Comparison of ENCODE assay signal across 8 cellular contexts in genomic region chr11:62832346-62833234, GRCh38. TPM values are rescaled to one million over a fixed set of nuclear protein-coding genes. Genes with fewer than 3 reads are reported as not detected.
DNase-seq lines count a peak whose midpoint lies in the region; ATAC-seq, FAIRE-seq and TF ChIP-seq lines count a peak whose summit lies in the region.

TSS of gene TEX54 (minus strand) at chr11:62832841.

- TF ChIP-seq CTCF in GM10266 (IDR thresholded peaks at IDR 0.05; ENCODE audit: control insufficient read depth, insufficient read depth, low read depth, missing control alignments) = no peak
- TF ChIP-seq CTCF in neural crest cell (conservative IDR thresholded peaks at IDR 0.05) = no peak

- H3K36me3 ChIP-seq in SJSA1 = peaks cover 77% of the 10 kb centered on the region

- no peak; the same call in 1 of the 2 replicates for TF ChIP-seq POLR2A in GM12892 (IDR thresholded peaks at IDR 0.05; ENCODE audit: low read depth, low read length)

- peak within 1 kb of the TSS; percentile 97 for H3K27ac ChIP-seq in SJSA1

- H3K4me3 Mint-ChIP-seq in neural crest cell = peak within 1 kb of the TSS; percentile 99

- peak within 1 kb of the TSS; percentile 100 for H3K27ac Mint-ChIP-seq in neural crest cell (ENCODE audit: unreplicated experiment)

- H3K27me3 ChIP-seq in SJSA1 (replicated peaks) = no peaks in the 10 kb centered on the region

- H3K4me1 Mint-ChIP-seq in neural crest cell = peaks cover 24% of the 10 kb centered on the region

- H3K9me3 ChIP-seq in SJSA1 (replicated peaks) = no peaks in the 10 kb centered on the region

- peak within 1 kb of the TSS; percentile 85 for H3K4me3 ChIP-seq in SJSA1

- H3K9me3 Mint-ChIP-seq in neural crest cell = no peaks in the 10 kb centered on the region

- no peaks in the 10 kb centered on the region for H3K27me3 Mint-ChIP-seq in neural crest cell (ENCODE audit: low read depth)

- H3K36me3 Mint-ChIP-seq in neural crest cell (ENCODE audit: low read depth) = no peaks in the 10 kb centered on the region

- H3K4me1 ChIP-seq in SJSA1 (replicated peaks) = peaks cover 14% of the 10 kb centered on the region

- no peak for FAIRE-seq in GM12892 (lab: Jason Lieb, UNC)

- peak; percentile 24 for DNase-seq in GM10266 (ENCODE audit: extremely low spot score)
- DNase-seq in SJSA1 (ENCODE audit: low read depth in 1 of 2, low spot score in 2 of 2) = no peak
- DNase-seq in neural crest cell (ENCODE audit: low read depth, low spot score) = no peak
- no peak for DNase-seq in GM19240 (ENCODE audit: insufficient read length, low spot score)
- DNase-seq in GM12892 (ENCODE audit: insufficient read length) = no peak

- ATAC-seq in HG02571 (IDR thresholded peaks at IDR 0.05; ENCODE audit: unreplicated experiment) = peak; percentile 3
- ATAC-seq in esophagus mucosa = peak; percentile 7
- no peak for ATAC-seq in GM21786 (IDR thresholded peaks at IDR 0.05; ENCODE audit: unreplicated experiment)

RNA-seq across cellular contexts. Expression of gene TEX54, which starts in this region (rescaled TPM):
- not detected in 2 replicates for total RNA-seq in SJSA1 (2014; rRNA removed; shearing (Covaris generic))
- total RNA-seq in esophagus mucosa (not detected), neural crest cell (not detected in 2 replicates)
- not detected for polyA plus RNA-seq in GM12892 (2012; ENCODE audit: missing spikeins)

Comparison
In these comparisons a context has a peak if more than half of its experiments do, and no peak if none do; other contexts are left out.
1. Peak in ATAC-seq in esophagus mucosa; RNA of the gene not detected or under 1 TPM.